Comparison of ENCODE assay signal across 8 cellular contexts in the genomic region with DNA sequence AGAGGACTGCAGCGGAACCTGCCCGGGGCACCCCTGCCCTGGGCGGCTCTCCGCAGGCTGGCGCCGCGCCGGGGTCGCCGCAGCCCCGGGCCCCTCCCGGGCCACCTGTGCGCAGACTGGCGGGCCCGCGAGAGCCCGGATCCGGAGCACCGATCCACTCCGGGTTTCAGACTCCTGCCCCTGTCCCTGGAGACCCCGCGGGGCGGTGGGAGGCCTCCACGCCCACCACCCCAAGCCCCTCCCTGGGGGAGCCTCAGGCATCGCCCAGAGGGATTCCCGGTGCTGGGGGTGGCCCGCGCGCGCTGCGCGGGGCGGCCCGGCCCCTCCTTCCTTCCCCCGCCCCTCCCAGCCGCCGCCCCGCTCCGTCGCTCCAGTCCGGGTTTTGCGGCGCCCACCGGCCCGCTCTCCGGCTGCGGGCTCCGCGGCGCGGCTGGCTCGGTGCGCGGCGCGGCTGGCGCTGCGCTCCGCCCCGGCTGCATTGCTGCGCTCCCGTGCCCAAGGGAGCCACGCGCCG. TPM values are rescaled to one million over a fixed set of nuclear protein-coding genes. Genes with fewer than 3 reads are reported as not detected.
DNase-seq lines count a peak whose midpoint lies in the region; ATAC-seq lines count a peak whose summit lies in the region.

Gene UNC5A, plus strand, starts transcription at position 476 of the 514 bp plus-strand sequence. CDS start 192 bp downstream, outside the sequence.

- H3K9me3 ChIP-seq in iPS DF 6.9 (ENCODE audit: control insufficient read depth, insufficient read depth, low read length), result no peaks in the 10 kb centered on the region

- peaks cover 36% of the 10 kb centered on the region for H3K27me3 Mint-ChIP-seq in activated naive CD8-positive, alpha-beta T cell

- peaks cover 11% of the 10 kb centered on the region for H3K4me1 ChIP-seq in iPS DF 6.9 (ENCODE audit: control insufficient read depth, insufficient read depth, low read length)

- peak within 1 kb of the TSS; percentile 53 for H3K4me3 ChIP-seq in H7 (ENCODE audit: insufficient read depth, low read depth, low read length)
- peak within 1 kb of the TSS; percentile 56; the same call in 1 of the 2 replicates for H3K4me3 ChIP-seq in iPS DF 6.9 (ENCODE audit: low read length)

- peak within 1 kb of the TSS; percentile 85 for H3K4me3 Mint-ChIP-seq in activated naive CD8-positive, alpha-beta T cell

- H3K9me3 Mint-ChIP-seq in activated naive CD8-positive, alpha-beta T cell (ENCODE audit: low read depth), result no peaks in the 10 kb centered on the region

- H3K36me3 Mint-ChIP-seq in activated naive CD8-positive, alpha-beta T cell, result no peaks in the 10 kb centered on the region

- in situ Hi-C loops in ACHN (cut with HindIII; ENCODE audit: low pct_ligation_motif_present, low pct_unique_long_range_greater_than_20kb, low sequenced_read_pairs), result loop anchor here (25.0 kb wide), 1 partner anchor 102 kb away; no protein-coding TSS in a partner anchor

- whole genome bisulfite sequencing in iPS DF 6.9 (ENCODE audit: insufficient coverage, insufficient read length), result no CpG with 5 or more reads among the region's 65 CpGs

- ATAC-seq in GM21576 (IDR thresholded peaks at IDR 0.05; ENCODE audit: unreplicated experiment), result no peak

- H3K4me1 Mint-ChIP-seq in activated naive CD8-positive, alpha-beta T cell (ENCODE audit: low read depth), result peaks cover 14% of the 10 kb centered on the region

- peak; percentile 42 for DNase-seq in ACHN
- DNase-seq in H7, result peak; percentile 97
- DNase-seq in RPMI7951 (ENCODE audit: low read depth), result peak; percentile 14
- no peak for DNase-seq in iPS DF 6.9 (ENCODE audit: low read depth, low spot score)
- peak; percentile 27 to 61 for DNase-seq in stimulated activated CD4-positive, alpha-beta T cell treated with anti-CD3 and anti-CD28 coated beads, Interleukin-1b, Interleukin-23, amount 100 ng/mL, for 4 hours (ENCODE audit: low read depth in 2 of 2)
- no peak for DNase-seq in NCI-H1048 (lab: John Stamatoyannopoulos, UW)

- H3K36me3 ChIP-seq in H7 (replicated peaks; ENCODE audit: control insufficient read depth, insufficient read depth, low read length) (no peaks in the 10 kb centered on the region), iPS DF 6.9 (ENCODE audit: control insufficient read depth, insufficient read depth, low read length) (no peaks in the 10 kb centered on the region)

- H3K27me3 ChIP-seq in H7 (ENCODE audit: control insufficient read depth, insufficient read depth, low read length) (peaks cover 41% of the 10 kb centered on the region), iPS DF 6.9 (ENCODE audit: control insufficient read depth, insufficient read depth, low read length) (peaks cover 24% of the 10 kb centered on the region)

- no peak within 1 kb of the TSS for H3K27ac ChIP-seq in iPS DF 6.9 (ENCODE audit: low read length)

- H3K27ac Mint-ChIP-seq in activated naive CD8-positive, alpha-beta T cell, result no peak within 1 kb of the TSS

RNA-seq across cellular contexts. Expression of gene UNC5A, which starts in this region (rescaled TPM):
- 3.7 and 4.6 TPM in 2 replicates for total RNA-seq in H7 (2014; rRNA removed; shearing (Covaris generic))
- 0.10 TPM in 1 of 2 replicates, not detected in the other for total RNA-seq in RPMI7951 (2014; rRNA removed; shearing (Covaris generic))

Comparison
In these comparisons a context has a peak if more than half of its experiments do, and no peak if none do; other contexts are left out.
1. Peak in DNase-seq in RPMI7951; RNA of the gene not detected or under 1 TPM.
2. DNase-seq: peak in ACHN (single experiment), H7 (single experiment) and stimulated activated CD4-positive, alpha-beta T cell treated with anti-CD3 and anti-CD28 coated beads, Interleukin-1b, Interleukin-23, amount 100 ng/mL, for 4 hours (2 of 2); none in iPS DF 6.9 (single experiment) and NCI-H1048 (single experiment).